Comparison of ENCODE assay signal across 9 cellular contexts in the genomic region with DNA sequence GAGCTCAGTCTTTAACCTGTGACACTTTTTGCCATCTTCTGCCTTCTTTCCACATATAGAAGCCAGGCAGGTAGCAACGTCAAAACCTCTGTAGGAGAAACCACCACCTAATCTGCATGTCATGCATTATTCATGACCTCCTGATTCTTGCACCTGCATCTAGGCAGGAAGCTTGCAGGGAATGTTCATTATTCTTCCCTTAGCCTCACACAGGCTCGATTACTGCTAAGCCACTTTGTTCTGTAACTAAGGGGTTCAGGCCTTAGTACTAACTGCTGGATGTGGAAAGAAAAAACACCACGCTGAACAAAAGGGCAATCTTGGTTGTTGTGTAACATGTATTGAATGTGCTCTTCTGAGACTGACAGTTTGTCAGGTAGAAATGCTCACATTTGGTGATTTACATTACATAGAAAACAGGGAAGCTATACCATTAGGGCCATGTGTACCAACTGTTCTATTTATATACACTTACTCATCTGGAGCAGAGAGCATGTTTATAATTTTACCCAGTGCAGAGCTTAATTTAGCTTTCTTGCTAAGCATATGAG.
A peak's percentile ranks its signal among the peaks of the same experiment; 100 is the strongest.
DNase-seq lines count a peak whose midpoint lies in the region; ATAC-seq and TF ChIP-seq lines count a peak whose summit lies in the region.
"Had no signal": no experiment of that assay in that cellular context is flagged by ENCODE, and none has a peak within 500 bp of the region (broad histone marks: within the 10 kb centered on the region; RNA-seq: fewer than 3 reads in every experiment).

No MANE protein-coding gene starts in this region.

- DNase-seq in COLO668 (lab: John Stamatoyannopoulos, UW; ENCODE audit: unreplicated experiment): peak; percentile 56
- no peak for DNase-seq in epidermal melanocyte (ENCODE audit: insufficient read length, low spot score)
- no peak for DNase-seq in Ammon's horn (ENCODE audit: low spot score)
- DNase-seq in NCI-H1930 (lab: John Stamatoyannopoulos, UW): no peak

- peaks cover 37% of the 10 kb centered on the region for H3K36me3 Mint-ChIP-seq in activated naive CD8-positive, alpha-beta T cell

- TF ChIP-seq RAD21 in liver (IDR thresholded peaks at IDR 0.05): no peak

- H3K9me3 ChIP-seq in liver (ENCODE audit: control insufficient read depth in 4 of 4, low read length in 3 of 4): no peaks in the 10 kb centered on the region

- H3K4me1 ChIP-seq in liver (ENCODE audit: control insufficient read depth in 4 of 4, insufficient read depth in 4 of 4, low read length in 3 of 4): peaks cover 5 to 34% (median 29%) of the 10 kb centered on the region in 4 donors

- H3K9me3 Mint-ChIP-seq in activated naive CD8-positive, alpha-beta T cell (ENCODE audit: low read depth): peaks cover 13% of the 10 kb centered on the region

- H3K27ac Mint-ChIP-seq in activated naive CD8-positive, alpha-beta T cell: peak overlapping the region; percentile 95

- peak; percentile 27 for ATAC-seq in HG02678 (IDR thresholded peaks at IDR 0.05; ENCODE audit: unreplicated experiment)
- ATAC-seq in GM18520 (IDR thresholded peaks at IDR 0.05; ENCODE audit: unreplicated experiment): no peak

- H3K4me1 Mint-ChIP-seq in activated naive CD8-positive, alpha-beta T cell (ENCODE audit: low read depth): peaks cover 83% of the 10 kb centered on the region

- H3K27ac ChIP-seq in liver (ENCODE audit: low read depth in 1 of 2, low read length in 2 of 2): peak overlapping the region; percentile 66 to 69
- H3K27ac ChIP-seq: VCaP had no signal

- H3K4me3 Mint-ChIP-seq in activated naive CD8-positive, alpha-beta T cell: peak overlapping the region; percentile 25

- no peaks in the 10 kb centered on the region for H3K27me3 Mint-ChIP-seq in activated naive CD8-positive, alpha-beta T cell

- H3K4me3 ChIP-seq in liver (ENCODE audit: low read depth in 1 of 3, low read length in 3 of 3): no peak overlapping the region

- TF ChIP-seq CTCF in liver (IDR thresholded peaks at IDR 0.05; ENCODE audit: low read depth, low read length, missing input control): peak; percentile 2

- no peak overlapping the region for H3K9ac ChIP-seq in liver (ENCODE audit: low read depth in 1 of 2, low read length in 2 of 2)

- H3K36me3 ChIP-seq in liver (ENCODE audit: control insufficient read depth in 4 of 4, insufficient read depth in 3 of 4, low read depth in 1 of 4, low read length in 3 of 4): no peaks in the 10 kb centered on the region

- H3K27me3 ChIP-seq in liver (ENCODE audit: control insufficient read depth in 4 of 4, insufficient read depth in 4 of 4, low read length in 3 of 4): no peaks in the 10 kb centered on the region

- 21% methylated on average over 3 of the region's 3 CpGs for WGBS in liver

TF ChIP-seq in liver, 16 proteins besides CTCF, POLR2A, EP300 and RAD21:
- TF ChIP-seq FOXA2 (IDR thresholded peaks at IDR 0.05) (no peak), EGR1 (IDR thresholded peaks at IDR 0.05; ENCODE audit: low read depth in 2 of 2) (no peak), JUND (IDR thresholded peaks at IDR 0.05) (peak in 1 of 2 donors; percentile 49), SP1 (IDR thresholded peaks at IDR 0.05) (peak; percentile 82), RXRA (IDR thresholded peaks at IDR 0.05) (peak; percentile 56 to 60), HNF4A (conservative IDR thresholded peaks at IDR 0.05) (peak; percentile 88), NR2F2 (IDR thresholded peaks at IDR 0.05) (no peak)
- TF ChIP-seq, protein P1, sequence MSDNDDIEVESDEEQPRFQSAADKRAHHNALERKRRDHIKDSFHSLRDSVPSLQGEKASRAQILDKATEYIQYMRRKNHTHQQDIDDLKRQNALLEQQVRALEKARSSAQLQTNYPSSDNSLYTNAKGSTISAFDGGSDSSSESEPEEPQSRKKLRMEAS (IDR thresholded peaks at IDR 0.05): peak; percentile 35
- TF ChIP-seq, protein P2, sequence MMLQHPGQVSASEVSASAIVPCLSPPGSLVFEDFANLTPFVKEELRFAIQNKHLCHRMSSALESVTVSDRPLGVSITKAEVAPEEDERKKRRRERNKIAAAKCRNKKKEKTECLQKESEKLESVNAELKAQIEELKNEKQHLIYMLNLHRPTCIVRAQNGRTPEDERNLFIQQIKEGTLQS (IDR thresholded peaks at IDR 0.05): no peak
